13 cellular contexts compared by ENCODE assay signal in the genomic region with DNA sequence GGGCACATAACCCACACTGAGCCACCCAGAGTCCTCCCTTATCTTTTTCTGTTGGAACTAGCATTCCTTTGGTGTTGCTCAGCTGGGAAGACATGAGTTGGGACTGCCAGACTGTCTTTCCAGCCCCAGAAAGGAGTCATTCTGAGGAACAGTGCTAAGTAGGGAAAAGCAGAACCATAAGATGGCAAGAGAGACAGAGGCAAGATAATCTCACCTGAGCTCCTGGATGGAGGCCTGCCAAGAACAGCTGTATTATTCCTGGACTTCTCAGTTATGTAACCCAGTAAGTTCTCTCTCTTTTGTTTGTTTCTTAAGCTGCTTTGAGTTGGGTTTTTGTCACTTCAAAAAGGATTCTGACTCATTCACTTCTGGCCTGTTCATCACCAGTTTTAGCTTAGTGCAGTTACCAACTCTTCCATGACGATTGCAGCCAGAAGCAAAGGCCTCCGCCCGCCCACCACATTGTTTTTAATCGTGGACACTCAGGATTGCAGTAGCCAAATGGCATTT.
DNase-seq lines count a peak whose midpoint lies in the region; TF ChIP-seq lines count a peak whose summit lies in the region.
"Had no signal": no experiment of that assay in that cellular context is flagged by ENCODE, and none has a peak within 500 bp of the region (broad histone marks: within the 10 kb centered on the region; RNA-seq: fewer than 3 reads in every experiment).

No MANE protein-coding gene starts in this region.

- intact Hi-C loops in mammary epithelial cell (cut with micrococcal nuclease) = no loop called here

- DNase-seq in A172 (ENCODE audit: low spot score) (peak; percentile 79), HS-27A (ENCODE audit: low read depth) (peak; percentile 71), mammary epithelial cell (peak; percentile 21), kidney glomerular epithelial cell (lab: John Stamatoyannopoulos, UW) (peak; percentile 47), erythroblast (lab: John Stamatoyannopoulos, UW) (no peak), CD1c-positive myeloid dendritic cell (ENCODE audit: extremely low spot score) (no peak), middle frontal gyrus (ENCODE audit: extremely low spot score, low spot score) (no peak)
- DNase-seq in activated T-cell treated with anti-CD3 and anti-CD28 coated beads, Interleukin-2, amount 50 U/mL, for 48 hours = no peak
- DNase-seq: effector memory CD4-positive, alpha-beta T cell; NCI-H2171; stimulated activated naive CD4-positive, alpha-beta T cell treated with Interleukin-2 at 50 U/mL for 16 hours; WERI-Rb-1 had no signal

- TF ChIP-seq CTCF in mammary epithelial cell (conservative IDR thresholded peaks at IDR 0.05 in 1 of 2, IDR thresholded peaks at IDR 0.05 in 1 of 2; ENCODE audit: extremely low read depth in 1 of 2, insufficient read depth in 1 of 2, low read depth in 1 of 2, low read length in 2 of 2) = no peak

- no peaks in the 10 kb centered on the region for H3K36me3 ChIP-seq in mammary epithelial cell (ENCODE audit: insufficient read depth, low read length)
- H3K36me3 ChIP-seq: WERI-Rb-1 had no signal

- no peak overlapping the region for H3K4me2 ChIP-seq in mammary epithelial cell (ENCODE audit: insufficient read depth, low read depth, low read length)
- H3K4me2 ChIP-seq: A549 had no signal

- WGBS in mammary epithelial cell (ENCODE audit: low coverage, missing lambda C conversion rate) = 50% methylated on average over 4 of the region's 4 CpGs

- no peaks in the 10 kb centered on the region for H3K27me3 ChIP-seq in mammary epithelial cell (ENCODE audit: insufficient read depth, low read length)

- H4K20me1 ChIP-seq in mammary epithelial cell (ENCODE audit: insufficient read depth, low read length) = no peaks in the 10 kb centered on the region

- no peak for TF ChIP-seq POLR2A in erythroblast (IDR thresholded peaks at IDR 0.05; ENCODE audit: low read length)

- no peaks in the 10 kb centered on the region for H3K9me3 ChIP-seq in mammary epithelial cell (replicated peaks; ENCODE audit: insufficient read depth, low read length)
- H3K9me3 ChIP-seq: A549 had no signal

- H3K79me2 ChIP-seq in mammary epithelial cell (ENCODE audit: insufficient read depth, low read length) = no peaks in the 10 kb centered on the region

- no peak overlapping the region for H2AFZ ChIP-seq in mammary epithelial cell (ENCODE audit: low read depth, low read length)

- H3K4me3 ChIP-seq in mammary epithelial cell (replicated peaks in 1 of 3; ENCODE audit: insufficient read depth in 1 of 3, low read depth in 2 of 3, low read length in 3 of 3) = no peak overlapping the region
- H3K4me3 ChIP-seq: A549 had no signal

- CTCF ChIA-PET in mammary epithelial cell (lab: Charles Lee; ENCODE audit: low non-redundant PET) = no interaction called here

- H3K9ac ChIP-seq in mammary epithelial cell (ENCODE audit: insufficient read depth, low read length) = no peak overlapping the region

- dilution Hi-C loops in mammary epithelial cell (cut with HindIII; ENCODE audit: low sequenced_read_pairs) = no loop called here

- in situ Hi-C loops in mammary epithelial cell (cut with MboI; ENCODE audit: low sequenced_read_pairs in 2 of 2) = no loop called here

- no TSS peak for BruUV-seq in mammary epithelial cell (replicated peaks; lab: Mats Ljungman, UMichigan)

- H3K27ac ChIP-seq in mammary epithelial cell (ENCODE audit: insufficient read depth, low read depth, low read length) = no peak overlapping the region
- H3K27ac ChIP-seq: A549, WERI-Rb-1 had no signal

- peaks cover 7% of the 10 kb centered on the region for H3K4me1 ChIP-seq in mammary epithelial cell (ENCODE audit: insufficient read depth, low read length)
- H3K4me1 ChIP-seq: A549 had no signal

Comparison
In these comparisons a context has a peak if more than half of its experiments do, and no peak if none do; other contexts are left out.
1. DNase-seq: peak in A172 (single experiment), HS-27A (single experiment), mammary epithelial cell (single experiment) and kidney glomerular epithelial cell (single experiment); none in erythroblast (0 of 2), CD1c-positive myeloid dendritic cell (single experiment), middle frontal gyrus (single experiment) and activated T-cell treated with anti-CD3 and anti-CD28 coated beads, Interleukin-2, amount 50 U/mL, for 48 hours (0 of 2).